ENCODE assay signal across 8 cellular contexts in the genomic region with DNA sequence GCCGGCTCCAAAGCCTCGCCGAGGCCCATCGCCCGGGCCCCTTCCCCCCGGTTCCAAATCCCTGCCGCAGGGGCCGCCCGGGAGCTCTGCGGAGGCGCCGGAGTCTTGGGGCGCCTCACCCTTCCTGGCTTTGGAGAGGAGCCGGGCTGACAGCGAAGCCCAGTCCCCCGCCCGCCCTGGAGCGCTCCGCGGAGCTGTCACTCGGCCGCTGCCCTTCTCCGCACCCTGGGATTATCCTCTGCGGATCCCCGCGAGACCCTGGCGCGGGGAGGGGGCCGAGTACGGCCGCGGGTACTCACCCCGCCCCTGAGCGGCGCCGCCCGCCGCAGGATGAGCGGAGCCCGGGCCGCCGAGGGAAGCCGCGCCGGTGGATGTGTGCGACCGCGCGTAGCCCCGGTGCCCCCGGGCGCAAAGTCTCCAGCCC. TPM values are rescaled to one million over a fixed set of nuclear protein-coding genes. Genes with fewer than 3 reads are reported as not detected.
DNase-seq lines count a peak whose midpoint lies in the region; ATAC-seq and TF ChIP-seq lines count a peak whose summit lies in the region.

No MANE protein-coding gene starts in this region.

- peaks cover 50% of the 10 kb centered on the region for H3K27me3 ChIP-seq in H7 (ENCODE audit: control insufficient read depth, insufficient read depth, low read length)

- TF ChIP-seq POLR2A in GM18505 (IDR thresholded peaks at IDR 0.05; ENCODE audit: borderline replicate concordance, extremely low read depth, insufficient read depth, insufficient read length) = no peak

- H3K4me3 ChIP-seq in H7 (ENCODE audit: insufficient read depth, low read depth, low read length) (peak overlapping the region; percentile 59), astrocyte of the cerebellum (ENCODE audit: low read depth, low read length) (peak overlapping the region; percentile 56)

- no peaks in the 10 kb centered on the region for H3K36me3 ChIP-seq in H7 (replicated peaks; ENCODE audit: control insufficient read depth, insufficient read depth, low read length)

- peak; percentile 68 for DNase-seq in H7
- no peak for DNase-seq in astrocyte of the cerebellum (ENCODE audit: low read depth)
- DNase-seq in islet precursor cell = peak; percentile 61
- DNase-seq in SIG-M5 (lab: John Stamatoyannopoulos, UW) = no peak

- no peak; the same call in 1 of the 2 replicates for TF ChIP-seq CTCF in 22Rv1 (IDR thresholded peaks at IDR 0.05)
- no peak for TF ChIP-seq CTCF in astrocyte of the cerebellum (IDR thresholded peaks at IDR 0.05; ENCODE audit: low read depth, low read length, missing control alignments)

- in situ Hi-C loops in astrocyte of the cerebellum (cut with HindIII; ENCODE audit: low sequenced_read_pairs) = no loop called here

- ATAC-seq in activated CD4-positive, CD25-positive, alpha-beta regulatory T cell treated with anti-CD3 and anti-CD28 coated beads, Interleukin-2, amount 50 U/mL, for 24 hours = no peak
- ATAC-seq in GM18505 (IDR thresholded peaks at IDR 0.05; ENCODE audit: unreplicated experiment) = no peak

- H3K27ac ChIP-seq in 22Rv1 = peak overlapping the region; percentile 57
- peak overlapping the region; percentile 65 for H3K27ac ChIP-seq in temporal lobe (ENCODE audit: low read depth, low read length)

RNA-seq across cellular contexts. Expression of gene SNAP91, which starts 0.3 kb away (rescaled TPM):
- total RNA-seq in H7 (2014; rRNA removed; shearing (Covaris generic)) = 0.45 and 0.67 TPM in 2 replicates
- 86.1 TPM for total RNA-seq in temporal lobe

Comparison
In these comparisons a context has a peak if more than half of its experiments do, and no peak if none do; other contexts are left out.
1. DNase-seq: peak in H7 (single experiment) and islet precursor cell (single experiment); none in astrocyte of the cerebellum (single experiment) and SIG-M5 (single experiment).
2. RNA of gene SNAP91, which starts 0.3 kb away (total RNA-seq): 86.1 TPM in temporal lobe (single experiment); 0.45 to 0.67 TPM in H7; every median in the first group is over 10 times any median in the second.